ENCODE assay signal across 20 cellular contexts in genomic region chr10:84846646-84847045, GRCh38.
"Had no signal": no experiment of that assay in that cellular context is flagged by ENCODE, and none has a peak within 500 bp of the region (broad histone marks: within the 10 kb centered on the region; RNA-seq: fewer than 3 reads in every experiment).

No MANE protein-coding gene starts in this region.

- DNase-seq: effector memory CD4-positive, alpha-beta T cell; heart right ventricle; kidney glomerular epithelial cell; naive thymus-derived CD4-positive, alpha-beta T cell; occipital lobe; right lobe of liver; stimulated activated CD4-positive, alpha-beta T cell treated with anti-CD3 and anti-CD28 coated beads, Interleukin-4, amount 100 ng/mL, for 1 hour; stimulated activated CD8-positive, alpha-beta memory T cell treated with anti-CD3 and anti-CD28 coated beads, Interleukin-4, amount 100 ng/mL, for 48 hours; stimulated activated naive CD8-positive, alpha-beta T cell treated with anti-CD3 and anti-CD28 coated beads, Interleukin-15, Interleukin-2, amounts not matched to agents 100 U/mL and 50 U/mL, for 24 hours; tibial artery; upper lobe of left lung; uterus had no signal

- H3K4me1 ChIP-seq: prostate gland, suprapubic skin, tibial artery, upper lobe of left lung, uterus had no signal

- H3K9me3 ChIP-seq: heart right ventricle, pancreas, prostate gland, right lobe of liver, suprapubic skin, tibial artery, upper lobe of left lung, uterus had no signal

- H3K27ac ChIP-seq: heart right ventricle, pancreas, prostate gland, right lobe of liver, suprapubic skin, tibial artery, uterus had no signal

- H3K27me3 ChIP-seq: heart right ventricle, pancreas, right lobe of liver, suprapubic skin, tibial artery, upper lobe of left lung, uterus had no signal

- ATAC-seq: esophagus mucosa; naive thymus-derived CD4-positive, alpha-beta T cell; right lobe of liver; stimulated activated effector memory CD8-positive, alpha-beta T cell treated with anti-CD3 and anti-CD28 coated beads, Interleukin-12 subunit alpha, Interleukin-12 subunit beta, amount 100 ng/mL, for 72 hours; stimulated activated naive CD8-positive, alpha-beta T cell treated with anti-CD3 and anti-CD28 coated beads, Interleukin-15, Interleukin-2, amounts not matched to agents 100 U/mL and 50 U/mL, for 24 hours had no signal

- H3K36me3 ChIP-seq: heart right ventricle, pancreas, prostate gland, right lobe of liver, suprapubic skin, tibial artery, upper lobe of left lung, uterus had no signal

- FAIRE-seq: endometrium, frontal cortex, islet of Langerhans, pancreas had no signal

- H3K4me3 ChIP-seq: heart right ventricle, pancreas, prostate gland, right lobe of liver, suprapubic skin, tibial artery, upper lobe of left lung, uterus had no signal
